Comparison of ENCODE assay signal across 8 cellular contexts in the genomic region with DNA sequence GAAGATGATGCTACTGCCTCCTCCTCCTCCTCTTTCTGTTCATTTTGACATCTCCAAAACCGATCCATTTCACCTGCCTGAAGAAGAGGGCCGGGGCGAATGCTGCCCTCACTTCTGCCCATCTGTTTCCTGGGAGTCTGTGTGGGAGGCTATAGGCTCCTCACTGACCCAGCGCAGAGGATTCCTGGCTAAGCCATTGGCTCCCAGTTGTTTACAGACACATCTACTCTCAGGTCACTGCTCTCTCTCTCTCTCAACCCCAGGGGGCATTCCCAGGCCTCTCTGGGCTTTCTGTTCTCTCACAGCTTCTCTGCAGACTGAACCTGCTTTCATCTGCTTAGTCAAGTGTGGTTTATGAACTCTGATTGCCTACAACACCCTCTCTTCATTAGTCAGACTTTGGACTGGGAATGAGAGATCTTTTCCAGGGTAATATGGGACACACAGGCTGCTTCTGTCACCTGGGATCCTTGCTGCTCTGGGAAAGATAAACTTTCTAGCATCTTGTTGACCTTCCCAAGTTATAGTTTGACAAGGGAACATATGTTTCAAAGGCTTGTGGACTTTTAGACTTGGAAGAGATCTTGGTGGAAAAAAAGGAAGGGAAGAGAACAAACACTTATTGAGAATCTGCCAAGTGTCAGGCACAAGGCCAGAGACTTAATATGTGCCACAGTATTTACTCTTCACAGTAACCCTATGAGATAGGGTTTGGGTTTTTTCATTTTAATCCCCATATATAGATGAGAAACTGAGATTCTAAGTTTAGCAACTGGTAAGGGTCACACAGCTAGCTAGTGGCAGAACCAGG. TPM values are rescaled to one million over a fixed set of nuclear protein-coding genes. Genes with fewer than 3 reads are reported as not detected.
A peak's percentile ranks its signal among the peaks of the same experiment; 100 is the strongest.
DNase-seq lines count a peak whose midpoint lies in the region; ATAC-seq and TF ChIP-seq lines count a peak whose summit lies in the region.

No MANE protein-coding gene starts in this region.

- H3K4me3 ChIP-seq in retinal pigment epithelial cell (ENCODE audit: low read length) = no peak overlapping the region

- DNase-seq in GM10266 (ENCODE audit: extremely low spot score) (peak; percentile 54), HuH-7 (ENCODE audit: low spot score) (peak; percentile 55), retinal pigment epithelial cell (ENCODE audit: low read depth) (peak; percentile 72), NCI-H748 treated with DMSO at 0.1 percent for 48 hours (lab: John Stamatoyannopoulos, UW) (no peak), mesenteric fat pad (ENCODE audit: low spot score) (no peak)
- DNase-seq in activated CD4-positive, alpha-beta T cell treated with anti-CD3 and anti-CD28 coated beads for 4 hours = peak; percentile 53 to 64

- peak; percentile 54 for ATAC-seq in GM21528 (IDR thresholded peaks at IDR 0.05; ENCODE audit: low FRiP score, unreplicated experiment)
- ATAC-seq in esophagus mucosa = peak; percentile 30

- TF ChIP-seq CTCF in GM10266 (IDR thresholded peaks at IDR 0.05; ENCODE audit: control insufficient read depth, insufficient read depth, low read depth, missing control alignments) (no peak), retinal pigment epithelial cell (conservative IDR thresholded peaks at IDR 0.05; ENCODE audit: low read depth, low read length) (peak; percentile 26)

RNA-seq across cellular contexts. Expression of a gene that starts 30.2 kb away (rescaled TPM):
- 37.0 TPM for total RNA-seq in esophagus mucosa
- 54.7 TPM for total RNA-seq in mesenteric fat pad

Comparison
In these comparisons a context has a peak if more than half of its experiments do, and no peak if none do; other contexts are left out.
1. DNase-seq: peak in GM10266 (single experiment), HuH-7 (single experiment), activated CD4-positive, alpha-beta T cell treated with anti-CD3 and anti-CD28 coated beads for 4 hours (2 of 2) and retinal pigment epithelial cell (single experiment); none in NCI-H748 treated with DMSO at 0.1 percent for 48 hours (single experiment) and mesenteric fat pad (single experiment).